ENCODE assay signal across 20 cellular contexts in genomic region chr15:34682673-34683072, GRCh38.
DNase-seq lines count a peak whose midpoint lies in the region; ATAC-seq and TF ChIP-seq lines count a peak whose summit lies in the region.
"Had no signal": no experiment of that assay in that cellular context is flagged by ENCODE, and none has a peak within 500 bp of the region (broad histone marks: within the 10 kb centered on the region; RNA-seq: fewer than 3 reads in every experiment).

No MANE protein-coding gene starts in this region.

- DNase-seq in 8988T: peak; percentile 16
- DNase-seq in HS-27A (ENCODE audit: low read depth): peak; percentile 50
- DNase-seq in amniotic epithelial cell (ENCODE audit: low read depth): peak; percentile 60
- peak; percentile 11 for DNase-seq in fibroblast of the aortic adventitia (ENCODE audit: low read depth)
- DNase-seq in SHP77 (lab: John Stamatoyannopoulos, UW): no peak
- DNase-seq in CD8-positive, alpha-beta T cell: no peak
- DNase-seq: activated CD4-positive, alpha-beta T cell treated with anti-CD3 and anti-CD28 coated beads, Interleukin-2, amount 50 U/mL, for 4 hours; effector memory CD4-positive, alpha-beta T cell; naive thymus-derived CD8-positive, alpha-beta T cell; NCI-H1694; NCI-H510A; OCI-M1; posterior cingulate gyrus; SK-N-SH; stimulated activated naive CD4-positive, alpha-beta T cell; upper lobe of right lung had no signal

- intact Hi-C loops in CD8-positive, alpha-beta T cell (cut with DNase I, micrococcal nuclease): no loop called here

- no peak for TF ChIP-seq CTCF in fibroblast of the aortic adventitia (IDR thresholded peaks at IDR 0.05; ENCODE audit: insufficient read depth, low read length)
- no peak for TF ChIP-seq CTCF in CD8-positive, alpha-beta T cell (IDR thresholded peaks at IDR 0.05)

- no peaks in the 10 kb centered on the region for H3K9me3 Mint-ChIP-seq in CD8-positive, alpha-beta T cell
- H3K9me3 Mint-ChIP-seq: activated naive CD4-positive, alpha-beta T cell treated with anti-CD3 and anti-CD28 coated beads, Interleukin-2, amount 50 U/mL, for 72 hours had no signal

- no peaks in the 10 kb centered on the region for H3K9me3 ChIP-seq in CD8-positive, alpha-beta T cell (ENCODE audit: low read length)
- H3K9me3 ChIP-seq: SK-N-SH, upper lobe of right lung had no signal

- CTCF ChIA-PET in CD8-positive, alpha-beta T cell (lab: Charles Lee): no interaction called here

- H3K36me3 ChIP-seq in CD8-positive, alpha-beta T cell (ENCODE audit: insufficient read depth, low read length): no peaks in the 10 kb centered on the region
- H3K36me3 ChIP-seq: cardiac muscle cell, upper lobe of right lung had no signal

- H3K27me3 Mint-ChIP-seq in CD8-positive, alpha-beta T cell (ENCODE audit: low read depth): peaks cover 18% of the 10 kb centered on the region

- H3K4me1 Mint-ChIP-seq in CD8-positive, alpha-beta T cell (ENCODE audit: low read depth): no peaks in the 10 kb centered on the region
- H3K4me1 Mint-ChIP-seq: naive thymus-derived CD8-positive, alpha-beta T cell had no signal

- no peak overlapping the region for H3K27ac Mint-ChIP-seq in CD8-positive, alpha-beta T cell
- H3K27ac Mint-ChIP-seq: activated naive CD4-positive, alpha-beta T cell treated with anti-CD3 and anti-CD28 coated beads, Interleukin-2, amount 50 U/mL, for 72 hours; naive thymus-derived CD8-positive, alpha-beta T cell had no signal

- no peak overlapping the region for H3K4me3 ChIP-seq in fibroblast of the aortic adventitia (ENCODE audit: low read depth, low read length)
- no peak overlapping the region for H3K4me3 ChIP-seq in CD8-positive, alpha-beta T cell (ENCODE audit: low read depth, low read length)
- H3K4me3 ChIP-seq: cardiac muscle cell, upper lobe of right lung had no signal

- no peak overlapping the region for H3K27ac ChIP-seq in CD8-positive, alpha-beta T cell (ENCODE audit: low read depth, low read length)
- H3K27ac ChIP-seq: cardiac muscle cell, upper lobe of right lung had no signal

- no peak for ATAC-seq in CD8-positive, alpha-beta T cell
- no peak for ATAC-seq in HG02840 (IDR thresholded peaks at IDR 0.05; ENCODE audit: low FRiP score, unreplicated experiment)
- ATAC-seq in GM19324 (IDR thresholded peaks at IDR 0.05; ENCODE audit: low FRiP score, unreplicated experiment): no peak
- ATAC-seq: activated naive CD4-positive, alpha-beta T cell treated with anti-CD3 and anti-CD28 coated beads, Interleukin-2, amount 50 U/mL, for 72 hours; naive thymus-derived CD8-positive, alpha-beta T cell; upper lobe of right lung had no signal

- peaks cover 3% of the 10 kb centered on the region for H3K27me3 ChIP-seq in CD8-positive, alpha-beta T cell (ENCODE audit: insufficient read depth, low read length)
- H3K27me3 ChIP-seq: upper lobe of right lung had no signal

- H3K4me3 Mint-ChIP-seq in CD8-positive, alpha-beta T cell: no peak overlapping the region
- H3K4me3 Mint-ChIP-seq: naive thymus-derived CD8-positive, alpha-beta T cell had no signal

- POLR2A ChIA-PET in CD8-positive, alpha-beta T cell (lab: Charles Lee): no interaction called here

- H3K36me3 Mint-ChIP-seq in CD8-positive, alpha-beta T cell: no peaks in the 10 kb centered on the region
- H3K36me3 Mint-ChIP-seq: activated naive CD4-positive, alpha-beta T cell treated with anti-CD3 and anti-CD28 coated beads, Interleukin-2, amount 50 U/mL, for 72 hours; naive thymus-derived CD8-positive, alpha-beta T cell had no signal

- H3K4me1 ChIP-seq in CD8-positive, alpha-beta T cell (ENCODE audit: insufficient read depth, low read length): no peaks in the 10 kb centered on the region
- H3K4me1 ChIP-seq: upper lobe of right lung had no signal

Comparison
In these comparisons a context has a peak if more than half of its experiments do, and no peak if none do; other contexts are left out.
1. DNase-seq: peak in 8988T (single experiment), HS-27A (single experiment), amniotic epithelial cell (single experiment) and fibroblast of the aortic adventitia (single experiment); none in SHP77 (0 of 2) and CD8-positive, alpha-beta T cell (0 of 7).